ENCODE assay signal across 12 cellular contexts in genomic region chr6:71412559-71412958, GRCh38.
DNase-seq lines count a peak whose midpoint lies in the region; ATAC-seq and TF ChIP-seq lines count a peak whose summit lies in the region.
"Had no signal": no experiment of that assay in that cellular context is flagged by ENCODE, and none has a peak within 500 bp of the region (broad histone marks: within the 10 kb centered on the region; RNA-seq: fewer than 3 reads in every experiment).

No MANE protein-coding gene starts in this region.

- H3K4me3 Mint-ChIP-seq in HFFc6, result peak overlapping the region; percentile 72
- no peak overlapping the region for H3K4me3 Mint-ChIP-seq in chondrocyte (ENCODE audit: unreplicated experiment)
- H3K4me3 Mint-ChIP-seq in stimulated activated naive B cell treated with anti-CD40 and anti-IgM and Interleukin-4, amounts not matched to agents 10 μg/mL and 1 μg/mL and 100 μg/mL, for 72 hours, result no peak overlapping the region
- no peak overlapping the region for H3K4me3 Mint-ChIP-seq in naive thymus-derived CD8-positive, alpha-beta T cell
- no peak overlapping the region for H3K4me3 Mint-ChIP-seq in activated naive CD8-positive, alpha-beta T cell treated with anti-CD3 and anti-CD28 coated beads for 36 hours
- no peak overlapping the region for H3K4me3 Mint-ChIP-seq in activated T-cell treated with anti-CD3 and anti-CD28 coated beads, Interleukin-2, amount 50 U/mL, for 4 hours
- H3K4me3 Mint-ChIP-seq: activated CD8-positive, alpha-beta memory T cell treated with anti-CD3 and anti-CD28 coated beads, Interleukin-2, amount 10 ng/mL, durations not matched to agents 7 days and 5 days had no signal

- H3K27me3 Mint-ChIP-seq in HFFc6 (ENCODE audit: insufficient read depth) (no peaks in the 10 kb centered on the region), chondrocyte (ENCODE audit: low read depth) (no peaks in the 10 kb centered on the region)
- H3K27me3 Mint-ChIP-seq in stimulated activated naive B cell treated with anti-CD40 and anti-IgM and Interleukin-4, amounts not matched to agents 10 μg/mL and 1 μg/mL and 100 μg/mL, for 72 hours, result peaks cover 2 to 3% of the 10 kb centered on the region in 2 donors
- H3K27me3 Mint-ChIP-seq in naive thymus-derived CD8-positive, alpha-beta T cell, result peaks cover 8 to 36% (median 14%) of the 10 kb centered on the region in 5 donors
- peaks cover 21% of the 10 kb centered on the region for H3K27me3 Mint-ChIP-seq in activated naive CD8-positive, alpha-beta T cell treated with anti-CD3 and anti-CD28 coated beads for 36 hours
- peaks cover 17% of the 10 kb centered on the region for H3K27me3 Mint-ChIP-seq in activated T-cell treated with anti-CD3 and anti-CD28 coated beads, Interleukin-2, amount 50 U/mL, for 4 hours (ENCODE audit: low read depth)

- peak overlapping the region; percentile 4 for H3K4me3 ChIP-seq in smooth muscle cell
- H3K4me3 ChIP-seq: skin epidermis had no signal

- peak overlapping the region; percentile 59 for H3K4me2 ChIP-seq in smooth muscle cell

- H3K4me1 Mint-ChIP-seq in HFFc6 (ENCODE audit: low read depth), result peaks cover 87% of the 10 kb centered on the region
- H3K4me1 Mint-ChIP-seq in chondrocyte (ENCODE audit: low read depth), result peaks cover 41% of the 10 kb centered on the region
- H3K4me1 Mint-ChIP-seq in stimulated activated naive B cell treated with anti-CD40 and anti-IgM and Interleukin-4, amounts not matched to agents 10 μg/mL and 1 μg/mL and 100 μg/mL, for 72 hours, result peaks cover 11 to 29% of the 10 kb centered on the region in 2 donors
- no peaks in the 10 kb centered on the region for H3K4me1 Mint-ChIP-seq in naive thymus-derived CD8-positive, alpha-beta T cell
- H3K4me1 Mint-ChIP-seq in activated naive CD8-positive, alpha-beta T cell treated with anti-CD3 and anti-CD28 coated beads for 36 hours, result peaks cover 4% of the 10 kb centered on the region
- no peaks in the 10 kb centered on the region for H3K4me1 Mint-ChIP-seq in activated T-cell treated with anti-CD3 and anti-CD28 coated beads, Interleukin-2, amount 50 U/mL, for 4 hours (ENCODE audit: low read depth)

- peaks cover 66% of the 10 kb centered on the region for H3K36me3 Mint-ChIP-seq in HFFc6 (ENCODE audit: low read depth)
- peaks cover 12% of the 10 kb centered on the region for H3K36me3 Mint-ChIP-seq in chondrocyte (ENCODE audit: low read depth)
- H3K36me3 Mint-ChIP-seq in stimulated activated naive B cell treated with anti-CD40 and anti-IgM and Interleukin-4, amounts not matched to agents 10 μg/mL and 1 μg/mL and 100 μg/mL, for 72 hours, result peaks cover 1 to 4% of the 10 kb centered on the region in 2 donors
- no peaks in the 10 kb centered on the region for H3K36me3 Mint-ChIP-seq in naive thymus-derived CD8-positive, alpha-beta T cell
- H3K36me3 Mint-ChIP-seq in activated naive CD8-positive, alpha-beta T cell treated with anti-CD3 and anti-CD28 coated beads for 36 hours, result no peaks in the 10 kb centered on the region
- no peaks in the 10 kb centered on the region for H3K36me3 Mint-ChIP-seq in activated T-cell treated with anti-CD3 and anti-CD28 coated beads, Interleukin-2, amount 50 U/mL, for 4 hours (ENCODE audit: insufficient read depth)

- peaks cover 14% of the 10 kb centered on the region for H3K79me2 ChIP-seq in smooth muscle cell (ENCODE audit: low read depth)

- H3K27me3 ChIP-seq in smooth muscle cell (ENCODE audit: low read depth), result no peaks in the 10 kb centered on the region

- H3K27ac ChIP-seq in smooth muscle cell (ENCODE audit: low read depth), result peak overlapping the region; percentile 57
- H3K27ac ChIP-seq: skin epidermis had no signal

- POLR2A ChIA-PET in naive thymus-derived CD8-positive, alpha-beta T cell (lab: Charles Lee), result no interaction called here

- H3F3A ChIP-seq in smooth muscle cell (ENCODE audit: low read depth), result no peaks in the 10 kb centered on the region

- 41% methylated on average over 4 of the region's 4 CpGs for WGBS in smooth muscle cell (ENCODE audit: low lambda C conversion rate)

- H3K27ac Mint-ChIP-seq in HFFc6 (peak overlapping the region; percentile 77), chondrocyte (ENCODE audit: unreplicated experiment) (peak overlapping the region; percentile 23)
- no peak overlapping the region for H3K27ac Mint-ChIP-seq in stimulated activated naive B cell treated with anti-CD40 and anti-IgM and Interleukin-4, amounts not matched to agents 10 μg/mL and 1 μg/mL and 100 μg/mL, for 72 hours
- H3K27ac Mint-ChIP-seq in naive thymus-derived CD8-positive, alpha-beta T cell, result no peak overlapping the region
- no peak overlapping the region for H3K27ac Mint-ChIP-seq in activated naive CD8-positive, alpha-beta T cell treated with anti-CD3 and anti-CD28 coated beads for 36 hours
- H3K27ac Mint-ChIP-seq: activated CD8-positive, alpha-beta memory T cell treated with anti-CD3 and anti-CD28 coated beads, Interleukin-2, amount 10 ng/mL, durations not matched to agents 7 days and 5 days had no signal

- no peaks in the 10 kb centered on the region for H4K20me1 ChIP-seq in smooth muscle cell (ENCODE audit: low read depth)

- peaks cover 6% of the 10 kb centered on the region for H3K4me1 ChIP-seq in smooth muscle cell (ENCODE audit: low read depth)

- H3K9me3 Mint-ChIP-seq in HFFc6 (no peaks in the 10 kb centered on the region), chondrocyte (ENCODE audit: low read depth) (no peaks in the 10 kb centered on the region)
- H3K9me3 Mint-ChIP-seq in stimulated activated naive B cell treated with anti-CD40 and anti-IgM and Interleukin-4, amounts not matched to agents 10 μg/mL and 1 μg/mL and 100 μg/mL, for 72 hours, result peaks cover 1 to 4% of the 10 kb centered on the region in 2 donors
- no peaks in the 10 kb centered on the region for H3K9me3 Mint-ChIP-seq in naive thymus-derived CD8-positive, alpha-beta T cell
- H3K9me3 Mint-ChIP-seq in activated naive CD8-positive, alpha-beta T cell treated with anti-CD3 and anti-CD28 coated beads for 36 hours, result no peaks in the 10 kb centered on the region
- H3K9me3 Mint-ChIP-seq in activated T-cell treated with anti-CD3 and anti-CD28 coated beads, Interleukin-2, amount 50 U/mL, for 4 hours, result no peaks in the 10 kb centered on the region

- no peaks in the 10 kb centered on the region for H3K9me3 ChIP-seq in smooth muscle cell (replicated peaks; ENCODE audit: low read depth)

- TF ChIP-seq CTCF in HFFc6 (IDR thresholded peaks at IDR 0.05), result no peak
- no peak for TF ChIP-seq CTCF in chondrocyte (IDR thresholded peaks at IDR 0.05)
- no peak for TF ChIP-seq CTCF in smooth muscle cell (IDR thresholded peaks at IDR 0.05; ENCODE audit: borderline replicate concordance, insufficient read depth, poor library complexity, severe bottlenecking)

- no peak for DNase-seq in HFFc6
- no peak for DNase-seq in chondrocyte (ENCODE audit: low spot score)
- peak; percentile 84 for DNase-seq in left kidney (ENCODE audit: low read depth, low spot score)
- DNase-seq in smooth muscle cell (lab: John Stamatoyannopoulos, UW; ENCODE audit: unreplicated experiment), result no peak
- DNase-seq in stimulated activated naive B cell treated with anti-CD40 and anti-IgM and Interleukin-4, amounts not matched to agents 10 μg/mL and 1 μg/mL and 100 μg/mL, for 72 hours, result no peak
- no peak for DNase-seq in naive thymus-derived CD8-positive, alpha-beta T cell
- DNase-seq in activated naive CD8-positive, alpha-beta T cell treated with anti-CD3 and anti-CD28 coated beads for 36 hours, result no peak
- no peak for DNase-seq in activated T-cell treated with anti-CD3 and anti-CD28 coated beads, Interleukin-2, amount 50 U/mL, for 4 hours
- DNase-seq: activated CD8-positive, alpha-beta memory T cell treated with anti-CD3 and anti-CD28 coated beads, Interleukin-2, amount 10 ng/mL, durations not matched to agents 7 days and 5 days; COR-L47; GOT3 had no signal

- no peak overlapping the region for H3K9ac ChIP-seq in smooth muscle cell (ENCODE audit: low read depth)

- H2AFZ ChIP-seq in smooth muscle cell (ENCODE audit: low read depth), result peak overlapping the region; percentile 18

- H3K36me3 ChIP-seq in smooth muscle cell (ENCODE audit: low read depth), result peaks cover 8% of the 10 kb centered on the region

- no peak for ATAC-seq in stimulated activated naive B cell treated with anti-CD40 and anti-IgM and Interleukin-4, amounts not matched to agents 10 μg/mL and 1 μg/mL and 100 μg/mL, for 72 hours (replicated peaks)
- ATAC-seq in naive thymus-derived CD8-positive, alpha-beta T cell, result no peak
- no peak for ATAC-seq in activated T-cell treated with anti-CD3 and anti-CD28 coated beads, Interleukin-2, amount 50 U/mL, for 4 hours
- ATAC-seq: activated CD8-positive, alpha-beta memory T cell treated with anti-CD3 and anti-CD28 coated beads, Interleukin-2, amount 10 ng/mL, durations not matched to agents 7 days and 5 days had no signal

Comparison
In these comparisons a context has a peak if more than half of its experiments do, and no peak if none do; other contexts are left out.
1. H3K27ac Mint-ChIP-seq: peak in HFFc6 (single experiment) and chondrocyte (single experiment); none in stimulated activated naive B cell treated with anti-CD40 and anti-IgM and Interleukin-4, amounts not matched to agents 10 μg/mL and 1 μg/mL and 100 μg/mL, for 72 hours (single experiment), naive thymus-derived CD8-positive, alpha-beta T cell (0 of 10) and activated naive CD8-positive, alpha-beta T cell treated with anti-CD3 and anti-CD28 coated beads for 36 hours (single experiment).